25 cellular contexts compared by ENCODE assay signal in the genomic region with DNA sequence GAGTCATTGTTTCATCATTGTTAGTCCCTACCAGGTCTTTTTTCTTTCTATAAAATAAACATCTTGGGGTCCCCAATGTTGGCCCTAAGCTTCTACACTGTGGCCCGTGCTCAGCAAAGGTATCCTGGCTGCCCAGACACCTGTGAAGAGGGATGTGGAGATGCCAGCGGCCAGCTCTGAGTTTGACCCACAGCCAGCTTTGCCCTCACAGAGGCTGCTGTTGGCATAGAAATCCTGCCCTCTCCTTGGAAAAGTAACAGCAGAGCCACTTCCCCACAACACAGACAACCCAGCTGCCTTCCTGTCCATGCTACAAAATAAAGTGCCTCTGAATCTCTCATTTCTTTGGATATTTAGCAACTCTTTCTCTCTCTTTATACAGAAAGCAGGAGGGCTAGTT. TPM values are rescaled to one million over a fixed set of nuclear protein-coding genes. Genes with fewer than 3 reads are reported as not detected.
A peak's percentile ranks its signal among the peaks of the same experiment; 100 is the strongest.
DNase-seq lines count a peak whose midpoint lies in the region; ATAC-seq and TF ChIP-seq lines count a peak whose summit lies in the region.
"Had no signal": no experiment of that assay in that cellular context is flagged by ENCODE, and none has a peak within 500 bp of the region (broad histone marks: within the 10 kb centered on the region; RNA-seq: fewer than 3 reads in every experiment).

No MANE protein-coding gene starts in this region.

- H3K27ac Mint-ChIP-seq in neural crest cell (ENCODE audit: unreplicated experiment), result peak overlapping the region; percentile 12
- H3K27ac Mint-ChIP-seq: activated CD8-positive, alpha-beta memory T cell treated with anti-CD3 and anti-CD28 coated beads, Interleukin-2, amount 10 ng/mL, durations not matched to agents 7 days and 5 days; naive thymus-derived CD8-positive, alpha-beta T cell; stimulated activated naive CD8-positive, alpha-beta T cell treated with anti-CD3 and anti-CD28 coated beads, Interleukin-15, Interleukin-2, amounts not matched to agents 100 ng/mL and 50 ng/mL, for 24 hours had no signal

- intact Hi-C loops in cardiac septum (cut with DNase I), result no loop called here

- no peaks in the 10 kb centered on the region for H3K9me3 Mint-ChIP-seq in neural crest cell
- H3K9me3 Mint-ChIP-seq: activated T-cell treated with anti-CD3 and anti-CD28 coated beads, Interleukin-2, amount 50 U/mL, for 4 hours; H9; naive thymus-derived CD8-positive, alpha-beta T cell; stimulated activated naive CD8-positive, alpha-beta T cell treated with anti-CD3 and anti-CD28 coated beads, Interleukin-15, Interleukin-2, amounts not matched to agents 100 ng/mL and 50 ng/mL, for 24 hours had no signal

- no peak overlapping the region for H3K4me3 Mint-ChIP-seq in neural crest cell
- H3K4me3 Mint-ChIP-seq: activated CD8-positive, alpha-beta memory T cell treated with anti-CD3 and anti-CD28 coated beads, Interleukin-2, amount 10 ng/mL, durations not matched to agents 7 days and 5 days; activated T-cell treated with anti-CD3 and anti-CD28 coated beads, Interleukin-2, amount 50 U/mL, for 4 hours; H9; naive thymus-derived CD8-positive, alpha-beta T cell; stimulated activated naive CD8-positive, alpha-beta T cell treated with anti-CD3 and anti-CD28 coated beads, Interleukin-15, Interleukin-2, amounts not matched to agents 100 ng/mL and 50 ng/mL, for 24 hours had no signal

- peaks cover 22% of the 10 kb centered on the region for H3K4me1 Mint-ChIP-seq in neural crest cell

- no peaks in the 10 kb centered on the region for H3K36me3 Mint-ChIP-seq in neural crest cell (ENCODE audit: low read depth)
- H3K36me3 Mint-ChIP-seq: activated CD8-positive, alpha-beta memory T cell treated with anti-CD3 and anti-CD28 coated beads, Interleukin-2, amount 10 ng/mL, durations not matched to agents 7 days and 5 days had no signal

- ATAC-seq in GM18861 (IDR thresholded peaks at IDR 0.05; ENCODE audit: unreplicated experiment) (no peak), GM21526 (IDR thresholded peaks at IDR 0.05; ENCODE audit: low FRiP score, unreplicated experiment) (no peak)
- ATAC-seq: activated CD8-positive, alpha-beta memory T cell treated with anti-CD3 and anti-CD28 coated beads, Interleukin-2, amount 10 ng/mL, durations not matched to agents 7 days and 5 days; activated T-cell treated with anti-CD3 and anti-CD28 coated beads, Interleukin-2, amount 50 U/mL, for 4 hours; heart left ventricle; naive thymus-derived CD8-positive, alpha-beta T cell had no signal

- peak overlapping the region; percentile 74 for H3K27ac ChIP-seq in caudate nucleus (ENCODE audit: low read depth, low read length)
- H3K27ac ChIP-seq: BLaER1, tibial artery had no signal

- H3K27me3 Mint-ChIP-seq in neural crest cell (ENCODE audit: low read depth), result no peaks in the 10 kb centered on the region
- H3K27me3 Mint-ChIP-seq: activated CD8-positive, alpha-beta memory T cell treated with anti-CD3 and anti-CD28 coated beads, Interleukin-2, amount 10 ng/mL, durations not matched to agents 7 days and 5 days; naive thymus-derived CD8-positive, alpha-beta T cell; stimulated activated naive CD8-positive, alpha-beta T cell treated with anti-CD3 and anti-CD28 coated beads, Interleukin-15, Interleukin-2, amounts not matched to agents 100 ng/mL and 50 ng/mL, for 24 hours had no signal

- TF ChIP-seq CTCF in neural crest cell (conservative IDR thresholded peaks at IDR 0.05), result no peak

- DNase-seq in NCI-H2196 treated with DMSO at 0.1 percent for 48 hours (lab: John Stamatoyannopoulos, UW; ENCODE audit: unreplicated experiment) (peak; percentile 72), caudate nucleus (lab: John Stamatoyannopoulos, UW) (peak in 1 of 61 donors; percentile 51), neural crest cell (ENCODE audit: low read depth, low spot score) (no peak), superior temporal gyrus (ENCODE audit: extremely low spot score) (peak; percentile 12), cardiac septum (ENCODE audit: low spot score) (no peak)
- DNase-seq: activated CD8-positive, alpha-beta memory T cell treated with anti-CD3 and anti-CD28 coated beads, Interleukin-2, amount 10 ng/mL, durations not matched to agents 7 days and 5 days; activated naive CD4-positive, alpha-beta T cell treated with Interleukin-2 at 50 U/mL for 16 hours; activated T-cell treated with anti-CD3 and anti-CD28 coated beads, Interleukin-2, amount 50 U/mL, for 4 hours; heart left ventricle; midbrain; naive thymus-derived CD8-positive, alpha-beta T cell; NCI-H1417 treated with DMSO at 0.1 percent for 48 hours; NCI-H226; NCI-H526 treated with DMSO at 0.1 percent for 48 hours; occipital lobe; Right ventricle myocardium superior; small intestine; stimulated activated CD4-positive, alpha-beta T cell treated with anti-CD3 and anti-CD28 coated beads, Interleukin-1b, Interleukin-23, amount 100 ng/mL, for 48 hours; T-helper 2 cell had no signal

RNA-seq across cellular contexts. Expression of a gene that starts 6.0 kb away (rescaled TPM):
- total RNA-seq in neural crest cell, result 8.6 and 8.8 TPM in 2 replicates
- 3.5 TPM for total RNA-seq in cardiac septum

Comparison
In these comparisons a context has a peak if more than half of its experiments do, and no peak if none do; other contexts are left out.
1. DNase-seq: peak in NCI-H2196 treated with DMSO at 0.1 percent for 48 hours (single experiment) and superior temporal gyrus (single experiment); none in neural crest cell (single experiment) and cardiac septum (single experiment).